In the genomic region with DNA sequence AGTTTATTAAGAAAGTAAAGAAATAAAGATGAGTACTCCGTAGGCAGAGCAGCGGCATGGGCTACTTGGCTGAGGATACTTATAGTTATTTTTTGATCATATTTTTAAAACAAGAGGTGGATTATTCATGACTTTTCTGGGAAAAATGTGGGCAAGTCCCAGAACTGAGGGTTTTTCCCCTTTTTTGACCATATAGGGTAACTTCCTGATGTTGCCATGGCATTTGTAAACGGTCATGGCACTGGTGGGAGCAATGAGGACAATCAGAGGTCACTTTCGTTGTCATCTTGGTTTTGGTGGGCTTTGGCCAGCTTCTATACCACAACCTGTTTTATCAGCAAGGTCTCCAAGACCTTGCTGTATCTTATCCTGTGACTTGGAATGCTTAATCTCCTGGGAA, we compare ENCODE assay signal across 19 cellular contexts. TPM values are rescaled to one million over a fixed set of nuclear protein-coding genes. Genes with fewer than 3 reads are reported as not detected.
DNase-seq lines count a peak whose midpoint lies in the region; ATAC-seq and TF ChIP-seq lines count a peak whose summit lies in the region.
"Had no signal": no experiment of that assay in that cellular context is flagged by ENCODE, and none has a peak within 500 bp of the region (broad histone marks: within the 10 kb centered on the region; RNA-seq: fewer than 3 reads in every experiment).

No MANE protein-coding gene starts in this region.

- intact Hi-C loops in IMR-90 (cut with micrococcal nuclease) = loop anchor here (10.0 kb wide), 3 partner anchors 533 to 833 kb away; no protein-coding TSS in a partner anchor

- H3K9me3 Mint-ChIP-seq in endodermal cell (peaks cover 4% of the 10 kb centered on the region), type B pancreatic cell (no peaks in the 10 kb centered on the region)

- H3K9me3 ChIP-seq in IMR-90 (ENCODE audit: control insufficient read depth, insufficient read depth, low read length) (no peaks in the 10 kb centered on the region), endodermal cell (ENCODE audit: control insufficient read depth, low read length) (no peaks in the 10 kb centered on the region)

- WGBS in IMR-90 (ENCODE audit: extremely low coverage in 2 of 2, insufficient read length in 1 of 2), 2 experiments = 67% methylated on average over 1 of the region's 4 CpGs; no CpG with 5 or more reads in 1 of the 2 experiments
- WGBS in endodermal cell (ENCODE audit: insufficient coverage in 1 of 2, insufficient read length in 1 of 2), 2 experiments = 86 to 94% methylated on average over 4 of the region's 4 CpGs

- H3K4me2 ChIP-seq in IMR-90 (ENCODE audit: low read depth, low read length) = no peak overlapping the region
- H3K4me2 ChIP-seq: KMS-11 had no signal

- H3K27me3 ChIP-seq in IMR-90 (ENCODE audit: control insufficient read depth, insufficient read depth, low read length) (no peaks in the 10 kb centered on the region; the same call in 1 of the 2 replicates), endodermal cell (ENCODE audit: control insufficient read depth, insufficient read depth, low read length, poor library complexity, severe bottlenecking) (no peaks in the 10 kb centered on the region)

- peaks cover 7% of the 10 kb centered on the region for H3K27me3 Mint-ChIP-seq in endodermal cell (ENCODE audit: insufficient read depth)
- no peaks in the 10 kb centered on the region for H3K27me3 Mint-ChIP-seq in type B pancreatic cell
- H3K27me3 Mint-ChIP-seq: B cell had no signal

- H3K27ac Mint-ChIP-seq in endodermal cell (peak overlapping the region; percentile 82), type B pancreatic cell (peak overlapping the region; percentile 59)
- H3K27ac Mint-ChIP-seq: B cell; CD8-positive, alpha-beta memory T cell had no signal

- no peak overlapping the region for H2BK120ac ChIP-seq in IMR-90 (ENCODE audit: low read depth, low read length)

- POLR2A ChIA-PET in IMR-90 (lab: Charles Lee; ENCODE audit: unreplicated experiment) = no interaction called here

- no peak overlapping the region for H3K14ac ChIP-seq in IMR-90 (replicated peaks; ENCODE audit: low read depth, low read length)

- no peak overlapping the region for H2BK20ac ChIP-seq in IMR-90 (ENCODE audit: low read depth, low read length)

- H3K79me1 ChIP-seq in IMR-90 (ENCODE audit: low read depth in 1 of 2, low read length in 2 of 2) = no peaks in the 10 kb centered on the region

- H4K8ac ChIP-seq in IMR-90 (ENCODE audit: low read depth in 2 of 2, low read length in 2 of 2) = no peak overlapping the region

- H3K36me3 ChIP-seq in IMR-90 (ENCODE audit: control insufficient read depth, insufficient read depth, low read length) (no peaks in the 10 kb centered on the region), endodermal cell (ENCODE audit: control insufficient read depth, insufficient read depth, low read length) (no peaks in the 10 kb centered on the region)
- H3K36me3 ChIP-seq: BLaER1 treated with 17β-estradiol and CSF1 and Interleukin-3, amounts not matched to agents 10 nM and 100 nM had no signal

- no peaks in the 10 kb centered on the region for H4K20me1 ChIP-seq in IMR-90 (ENCODE audit: insufficient read depth, low read length)
- H4K20me1 ChIP-seq: BLaER1 treated with 17β-estradiol and CSF1 and Interleukin-3, amounts not matched to agents 10 nM and 100 nM had no signal

- H2AK5ac ChIP-seq in IMR-90 (ENCODE audit: low read depth, low read length) = no peak overlapping the region

- H3K9me1 ChIP-seq in IMR-90 (ENCODE audit: insufficient read depth, low read length) = no peaks in the 10 kb centered on the region

- H2BK15ac ChIP-seq in IMR-90 (ENCODE audit: low read depth, low read length) = no peak overlapping the region

- TF ChIP-seq RAD21 in IMR-90 (IDR thresholded peaks at IDR 0.05; ENCODE audit: low read length) = no peak

- H3K4me3 ChIP-seq in IMR-90 (ENCODE audit: insufficient read depth, low read depth, low read length) = no peak overlapping the region
- H3K4me3 ChIP-seq in endodermal cell (ENCODE audit: low read length) = peak overlapping the region; percentile 24
- H3K4me3 ChIP-seq: BLaER1 treated with 17β-estradiol and CSF1 and Interleukin-3, amounts not matched to agents 10 nM and 100 nM had no signal

- H3K4ac ChIP-seq in IMR-90 (ENCODE audit: low read depth, low read length) = no peak overlapping the region

- CTCF ChIA-PET in IMR-90 (lab: Yijun Ruan, JAX) = interaction anchor here (0.6 kb wide), 1 partner anchor 188 kb away, joined by 5 read pairs; no protein-coding TSS in a partner anchor

- H3K56ac ChIP-seq in IMR-90 (ENCODE audit: extremely low read depth, insufficient read depth, low read length) = no peak overlapping the region

- no peaks in the 10 kb centered on the region for H3K36me3 Mint-ChIP-seq in endodermal cell (ENCODE audit: low read depth)
- H3K36me3 Mint-ChIP-seq in type B pancreatic cell = peaks cover 3% of the 10 kb centered on the region
- H3K36me3 Mint-ChIP-seq: CD4-positive, CD25-positive, alpha-beta regulatory T cell; CD8-positive, alpha-beta memory T cell had no signal

- peaks cover 1% of the 10 kb centered on the region; the same call in 1 of the 2 replicates for H3K4me1 ChIP-seq in IMR-90 (ENCODE audit: control insufficient read depth, insufficient read depth, low read length)
- H3K4me1 ChIP-seq in endodermal cell (ENCODE audit: control insufficient read depth, insufficient read depth, low read length) = peaks cover 11% of the 10 kb centered on the region

- peak overlapping the region; percentile 41 for H2AFZ ChIP-seq in IMR-90 (replicated peaks; ENCODE audit: low read length, poor library complexity)

- H3K4me1 Mint-ChIP-seq in endodermal cell = peaks cover 27% of the 10 kb centered on the region
- H3K4me1 Mint-ChIP-seq in type B pancreatic cell (ENCODE audit: unreplicated experiment) = peaks cover 14% of the 10 kb centered on the region

- no peak overlapping the region for H3K4me3 Mint-ChIP-seq in endodermal cell
- peak overlapping the region; percentile 61 for H3K4me3 Mint-ChIP-seq in type B pancreatic cell
- H3K4me3 Mint-ChIP-seq: B cell; CD4-positive, CD25-positive, alpha-beta regulatory T cell; CD8-positive, alpha-beta memory T cell had no signal

- H3K27ac ChIP-seq in IMR-90 (ENCODE audit: insufficient read depth, low read length) = no peak overlapping the region
- H3K27ac ChIP-seq in endodermal cell (ENCODE audit: low read depth, low read length) = no peak overlapping the region
- H3K27ac ChIP-seq: KMS-11 had no signal

- H2BK5ac ChIP-seq in IMR-90 (ENCODE audit: low read depth, low read length, poor library complexity, severe bottlenecking) = no peak overlapping the region

- no peak for DNase-seq in IMR-90
- peak; percentile 51 for DNase-seq in amniotic epithelial cell (ENCODE audit: low read depth)
- no peak for DNase-seq in endodermal cell
- no peak for DNase-seq in type B pancreatic cell (ENCODE audit: extremely low spot score, unreplicated experiment)
- no peak for DNase-seq in NCI-H446 treated with DMSO at 0.1 percent for 48 hours (lab: John Stamatoyannopoulos, UW)
- DNase-seq in GOT3 (lab: John Stamatoyannopoulos, UW) = no peak
- DNase-seq: CD4-positive, CD25-positive, alpha-beta regulatory T cell; CD8-positive, alpha-beta memory T cell; COR-L47; DMS 273 treated with DMSO at 0.1 percent for 48 hours; DMS53; DND-41; EL; HCEC 1CT had no signal

- no TSS peak for BruUV-seq in IMR-90 (replicated peaks; lab: Mats Ljungman, UMichigan)

- H3K9ac ChIP-seq in IMR-90 (ENCODE audit: low read depth, low read length) = no peak overlapping the region
- H3K9ac ChIP-seq in endodermal cell (ENCODE audit: extremely low read depth, low read length, poor library complexity, severe bottlenecking) = no peak overlapping the region
- H3K9ac ChIP-seq: BLaER1 treated with 17β-estradiol and CSF1 and Interleukin-3, amounts not matched to agents 10 nM and 100 nM; KMS-11 had no signal

- no peak overlapping the region for H4K5ac ChIP-seq in IMR-90 (ENCODE audit: low read depth, low read length)

- H3K18ac ChIP-seq in IMR-90 (ENCODE audit: low read depth, low read length) = no peak overlapping the region

- no peak overlapping the region for H3K23ac ChIP-seq in IMR-90 (ENCODE audit: low read depth, low read length)

- H2AK9ac ChIP-seq in IMR-90 (replicated peaks; ENCODE audit: low read depth, low read length, poor library complexity) = no peak overlapping the region

- dilution Hi-C loops in IMR-90 (cut with HindIII; ENCODE audit: low sequenced_read_pairs, unreplicated experiment) = no loop called here

- TF ChIP-seq POLR2A in IMR-90 (IDR thresholded peaks at IDR 0.05; ENCODE audit: low read depth, low read length) = no peak

- in situ Hi-C loops in IMR-90 (cut with MboI; ENCODE audit: low sequenced_read_pairs) = loop anchor here (10.0 kb wide), 1 partner anchor 903 kb away; no protein-coding TSS in a partner anchor

- no peak overlapping the region for H4K91ac ChIP-seq in IMR-90 (ENCODE audit: insufficient read depth, low read depth, low read length)

- no peak for TF ChIP-seq CTCF in IMR-90 (conservative IDR thresholded peaks at IDR 0.05; ENCODE audit: low read depth, low read length)
- no peak for TF ChIP-seq CTCF in endodermal cell (conservative IDR thresholded peaks at IDR 0.05)
- TF ChIP-seq CTCF in type B pancreatic cell (conservative IDR thresholded peaks at IDR 0.05) = no peak

- ATAC-seq in IMR-90 (ENCODE audit: low read depth) (no peak), GM19397 (IDR thresholded peaks at IDR 0.05; ENCODE audit: unreplicated experiment) (no peak)

TF ChIP-seq in IMR-90, 13 proteins besides CTCF, POLR2A, EP300 and RAD21 (continues in another document):
- TF ChIP-seq SMC3 (IDR thresholded peaks at IDR 0.05; ENCODE audit: low read depth, low read length) (no peak), FOS (IDR thresholded peaks at IDR 0.05; ENCODE audit: low read depth, low read length) (no peak), BHLHE40 (IDR thresholded peaks at IDR 0.05; ENCODE audit: low read depth, low read length) (no peak), MAFK (IDR thresholded peaks at IDR 0.05; ENCODE audit: low read depth, low read length) (no peak), RFX5 (IDR thresholded peaks at IDR 0.05; ENCODE audit: low read depth, low read length) (no peak), MXI1 (IDR thresholded peaks at IDR 0.05; ENCODE audit: borderline replicate concordance, low read depth, low read length) (no peak)

RNA-seq across cellular contexts. Expression of gene BASP1, which starts 5.2 kb away (rescaled TPM):
- total RNA-seq in IMR-90 (2012; rRNA removed) (39.6 and 70.5 TPM in 2 replicates), endodermal cell (10 to 100 TPM; 60.3 to 63.0 TPM), type B pancreatic cell (ENCODE audit: low replicate concordance) (131 and 197 TPM in 2 replicates)
- 103 and 121 TPM in 2 replicates for polyA plus RNA-seq in IMR-90 (2012; rRNA removed)
- 112 and 166 TPM in 2 replicates for polyA plus RNA-seq in IMR-90 (2012; cell fraction: cytosol; rRNA removed)
- polyA plus RNA-seq in IMR-90 (2012; cell fraction: nucleus; rRNA removed; ENCODE audit: low replicate concordance) = 48.2 and 69.4 TPM in 2 replicates
- polyA plus RNA-seq in endodermal cell (2013, experiment 1 of 2) = 230 TPM
- 203 TPM for polyA plus RNA-seq in endodermal cell (2013, experiment 2 of 2)
- total RNA-seq: G401 had no signal
- polyA plus RNA-seq: CD8-positive, alpha-beta memory T cell had no signal
